Comparison of ENCODE assay signal across 24 cellular contexts in the genomic region with DNA sequence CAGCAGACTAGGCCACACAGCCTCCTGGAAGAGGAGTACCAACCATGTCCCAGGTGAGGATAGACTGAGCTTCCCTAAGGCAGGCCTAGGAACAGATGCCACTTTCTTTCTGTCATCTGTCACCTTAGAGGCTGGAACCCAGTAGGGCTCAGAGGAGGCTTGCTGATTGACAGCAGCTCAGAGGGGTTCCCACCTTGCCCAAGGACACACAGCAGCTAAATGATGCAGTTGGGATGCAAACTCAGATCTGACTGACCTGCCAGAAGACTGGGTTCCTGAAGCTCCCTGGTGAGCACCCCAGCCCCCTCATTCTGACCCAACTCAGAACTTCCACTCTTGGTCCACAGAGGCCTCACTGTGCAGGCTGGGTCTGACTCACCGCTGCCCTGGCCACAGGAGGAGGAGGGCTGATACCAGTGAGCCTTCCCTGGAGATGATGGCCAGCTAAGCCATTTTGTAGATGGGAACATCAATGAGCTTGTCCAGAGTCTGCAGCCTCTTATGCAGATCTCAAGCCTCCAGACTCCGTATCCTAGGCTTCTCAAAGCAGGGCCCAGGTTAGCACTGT. TPM values are rescaled to one million over a fixed set of nuclear protein-coding genes. Genes with fewer than 3 reads are reported as not detected.
DNase-seq lines count a peak whose midpoint lies in the region; ATAC-seq and TF ChIP-seq lines count a peak whose summit lies in the region.
"Had no signal": no experiment of that assay in that cellular context is flagged by ENCODE, and none has a peak within 500 bp of the region (broad histone marks: within the 10 kb centered on the region; RNA-seq: fewer than 3 reads in every experiment).

No MANE protein-coding gene starts in this region.

- TF ChIP-seq POLR2A in sigmoid colon (IDR thresholded peaks at IDR 0.05): no peak

- H3K4me2 ChIP-seq in SK-N-SH: no peak overlapping the region
- H3K4me2 ChIP-seq: KMS-11 had no signal

- H3K36me3 Mint-ChIP-seq in immature natural killer cell: no peaks in the 10 kb centered on the region
- H3K36me3 Mint-ChIP-seq: stimulated activated memory B cell treated with anti-CD40 and anti-IgM and Interleukin-4, amounts not matched to agents 10 μg/mL and 1 μg/mL and 100 μg/mL, for 72 hours had no signal

- peaks cover 79% of the 10 kb centered on the region for H3K79me2 ChIP-seq in SK-N-SH (ENCODE audit: insufficient read depth)

- POLR2A ChIA-PET in SK-N-SH (lab: Yijun Ruan, JAX): no interaction called here

- DNase-seq in SK-N-SH: no peak
- DNase-seq in M059J (ENCODE audit: low read depth): peak; percentile 39
- peak; percentile 39 to 67 for DNase-seq in foreskin fibroblast
- peak; percentile 49 for DNase-seq in sigmoid colon
- no peak for DNase-seq in immature natural killer cell
- no peak for DNase-seq in NCI-H748 (lab: John Stamatoyannopoulos, UW; ENCODE audit: unreplicated experiment)
- no peak for DNase-seq in superior temporal gyrus (ENCODE audit: extremely low spot score)
- DNase-seq: DND-41, hippocampal formation, NCI-H1105 had no signal

- H3K9ac ChIP-seq in SK-N-SH: no peak overlapping the region
- H3K9ac ChIP-seq: KMS-11 had no signal

- H3K4me3 Mint-ChIP-seq in immature natural killer cell: peak overlapping the region in 2 of 5 donors; percentile 55 to 88
- H3K4me3 Mint-ChIP-seq: CD4-positive, alpha-beta T cell; dendritic cell treated with granulocyte-macrophage colony-stimulating factor and Interleukin-4, amounts not matched to agents 40 ng/mL and 50 ng/mL, for 4 days; stimulated activated memory B cell treated with anti-CD40 and anti-IgM and Interleukin-4, amounts not matched to agents 10 μg/mL and 1 μg/mL and 100 μg/mL, for 72 hours had no signal

- no peaks in the 10 kb centered on the region for H3F3A ChIP-seq in SK-N-SH (replicated peaks; ENCODE audit: insufficient read depth)

- H3K27ac ChIP-seq in SK-N-SH (ENCODE audit: low read depth in 2 of 2, low read length in 1 of 2) (peak overlapping the region in 1 of 2 experiments; percentile 85; a peak in 2 of 4 replicates), sigmoid colon (peak overlapping the region in 1 of 4 donors; percentile 2)
- H3K27ac ChIP-seq: 22Rv1, HL-60, KMS-11, pancreas, skin epidermis, upper lobe of right lung had no signal

- H3K27me3 ChIP-seq in SK-N-SH (ENCODE audit: insufficient read depth) (no peaks in the 10 kb centered on the region), sigmoid colon (no peaks in the 10 kb centered on the region)
- H3K27me3 ChIP-seq: pancreas, upper lobe of right lung had no signal

- H3K36me3 ChIP-seq in SK-N-SH (replicated peaks in 1 of 2; ENCODE audit: control insufficient read depth in 1 of 2, insufficient read depth in 2 of 2, low read length in 1 of 2) (peaks cover 0 to 11% of the 10 kb centered on the region in 2 experiments), sigmoid colon (peaks cover 0 to 9% (median 0%) of the 10 kb centered on the region in 4 donors)
- H3K36me3 ChIP-seq: pancreas, upper lobe of right lung had no signal

- H3K4me1 ChIP-seq in SK-N-SH (ENCODE audit: control insufficient read depth in 1 of 2, insufficient read depth in 2 of 2, low read depth in 1 of 2, low read length in 1 of 2) (peaks cover 0 to 30% of the 10 kb centered on the region in 2 experiments; a peak in 1 of 4 replicates), sigmoid colon (peaks cover 2 to 22% (median 14%) of the 10 kb centered on the region in 4 donors)

- CTCF ChIA-PET in SK-N-SH (lab: Yijun Ruan, JAX): interaction anchor here (3.8 to 4.9 kb wide), 2 partner anchors 11 to 33 kb away, joined by 20 to 54 read pairs; no protein-coding TSS in a partner anchor

- H2AFZ ChIP-seq in SK-N-SH (ENCODE audit: low read depth): no peak overlapping the region

- no peaks in the 10 kb centered on the region for H3K9me2 ChIP-seq in SK-N-SH

- H3K9me3 Mint-ChIP-seq in immature natural killer cell: peaks cover 0 to 2% (median 0%) of the 10 kb centered on the region in 6 donors
- H3K9me3 Mint-ChIP-seq: CD4-positive, alpha-beta T cell; dendritic cell treated with granulocyte-macrophage colony-stimulating factor and Interleukin-4, amounts not matched to agents 40 ng/mL and 50 ng/mL, for 4 days had no signal

- TF ChIP-seq CTCF in SK-N-SH (IDR thresholded peaks at IDR 0.05) (no peak), foreskin fibroblast (IDR thresholded peaks at IDR 0.05; ENCODE audit: low read depth, low read length) (no peak), sigmoid colon (IDR thresholded peaks at IDR 0.05) (no peak)

- intact Hi-C loops in sigmoid colon (cut with DNase I): no loop called here

- peak; percentile 42; the same call in 2 of the 3 replicates for ATAC-seq in SK-N-SH treated with all-trans-retinoic acid at 6 μM for 48 hours
- ATAC-seq: left colon; pancreas; stimulated activated memory B cell treated with anti-CD40 and anti-IgM and Interleukin-4, amounts not matched to agents 10 μg/mL and 1 μg/mL and 100 μg/mL, for 72 hours; upper lobe of right lung had no signal

- H3K4me3 ChIP-seq in SK-N-SH (ENCODE audit: low read depth in 2 of 2, low read length in 1 of 2) (no peak overlapping the region), foreskin fibroblast (ENCODE audit: low read depth in 1 of 2, low read length in 2 of 2) (no peak overlapping the region), sigmoid colon (no peak overlapping the region)
- H3K4me3 ChIP-seq: pancreas, skin epidermis, upper lobe of right lung had no signal

- TF ChIP-seq EP300 in SK-N-SH (IDR thresholded peaks at IDR 0.05; ENCODE audit: borderline replicate concordance in 1 of 2, low read depth in 1 of 2, low read length in 1 of 2) (no peak), sigmoid colon (IDR thresholded peaks at IDR 0.05) (no peak)

- WGBS in SK-N-SH (ENCODE audit: low lambda C conversion rate): 100% methylated on average over 1 of the region's 2 CpGs
- 95 to 97% methylated on average over 2 of the region's 2 CpGs for WGBS in sigmoid colon, 2 donors

- H4K20me1 ChIP-seq in SK-N-SH (ENCODE audit: insufficient read depth): 0 out of 2 replicates have a peak, but pooled peaks cover 9% of the 10 kb centered on the region

- TF ChIP-seq RAD21 in SK-N-SH (IDR thresholded peaks at IDR 0.05; ENCODE audit: low read length): no peak

- peak overlapping the region in 3 of 6 donors; percentile 22 to 73 (median 23) for H3K27ac Mint-ChIP-seq in immature natural killer cell
- H3K27ac Mint-ChIP-seq: dendritic cell treated with granulocyte-macrophage colony-stimulating factor and Interleukin-4, amounts not matched to agents 40 ng/mL and 50 ng/mL, for 4 days; stimulated activated memory B cell treated with anti-CD40 and anti-IgM and Interleukin-4, amounts not matched to agents 10 μg/mL and 1 μg/mL and 100 μg/mL, for 72 hours had no signal

- peaks cover 0 to 7% (median 6%) of the 10 kb centered on the region in 3 donors for H3K27me3 Mint-ChIP-seq in immature natural killer cell (ENCODE audit: low read depth in 3 of 3)
- H3K27me3 Mint-ChIP-seq: CD4-positive, alpha-beta T cell; stimulated activated memory B cell treated with anti-CD40 and anti-IgM and Interleukin-4, amounts not matched to agents 10 μg/mL and 1 μg/mL and 100 μg/mL, for 72 hours had no signal

- H3K9me3 ChIP-seq in SK-N-SH (no peaks in the 10 kb centered on the region), sigmoid colon (no peaks in the 10 kb centered on the region)
- H3K9me3 ChIP-seq: pancreas, upper lobe of right lung had no signal

- peaks cover 52 to 75% of the 10 kb centered on the region in 2 donors for H3K4me1 Mint-ChIP-seq in immature natural killer cell
- H3K4me1 Mint-ChIP-seq: stimulated activated memory B cell treated with anti-CD40 and anti-IgM and Interleukin-4, amounts not matched to agents 10 μg/mL and 1 μg/mL and 100 μg/mL, for 72 hours had no signal

TF ChIP-seq in SK-N-SH treated with all-trans-retinoic acid at 6 μM for 48 hours, 23 proteins besides CTCF, POLR2A, EP300 and RAD21 (continues in another document):
- TF ChIP-seq TOX (CRISPR knock-in tag; IDR thresholded peaks at IDR 0.05; ENCODE audit: borderline replicate concordance) (no peak), ZFP30 (CRISPR knock-in tag; IDR thresholded peaks at IDR 0.05) (no peak), CSDC2 (CRISPR knock-in tag; IDR thresholded peaks at IDR 0.05) (no peak), ESRRG (CRISPR knock-in tag; IDR thresholded peaks at IDR 0.05) (no peak)

TF ChIP-seq in SK-N-SH, 30 proteins besides CTCF, POLR2A, EP300 and RAD21 (continues in another document):
- no peak for TF ChIP-seq RCOR1 (IDR thresholded peaks at IDR 0.05; ENCODE audit: low read length)
- TF ChIP-seq POLR2AphosphoS5 (IDR thresholded peaks at IDR 0.05; ENCODE audit: low read depth, low read length): no peak

RNA-seq across cellular contexts. Expression of a gene that starts 14.0 kb away (rescaled TPM):
- polyA plus RNA-seq in SK-N-SH (2012; rRNA removed): 31.6 and 33.1 TPM in 2 replicates
- 10.2 and 17.6 TPM in 2 replicates for polyA plus RNA-seq in SK-N-SH (2012; cell fraction: cytosol; rRNA removed)
- 71.6 and 84.7 TPM in 2 replicates for polyA plus RNA-seq in SK-N-SH (2012; cell fraction: nucleus; rRNA removed)
- 13.1 and 17.2 TPM in 2 replicates for total RNA-seq in M059J (2014; rRNA removed; shearing (Covaris generic))
- total RNA-seq in sigmoid colon: 10 to 100 TPM in 1 of 4 donors, 1 to 10 TPM in 3; 4.1 to 12.5 (median 6.7) TPM
- 100 to 1,000 TPM in 1 of 3 donors, 10 to 100 TPM in 2; 89.5 to 110 (median 90.8) TPM for polyA plus RNA-seq in sigmoid colon
- polyA plus RNA-seq in immature natural killer cell: 10 to 100 TPM in 1 of 3 donors, 1 to 10 TPM in 2; 1.6 to 18.8 (median 6.1) TPM

RNA-seq across cellular contexts. Expression of a gene that starts 21.9 kb away (rescaled TPM):
- polyA plus RNA-seq in SK-N-SH (2012; rRNA removed) (0.20 TPM in 1 of 2 replicates, not detected in the other), sigmoid colon (1 to 10 TPM in 1 of 3 donors, not detected in 2; 4.5 TPM), immature natural killer cell (not detected)
- 0.23 TPM in 1 of 2 replicates, not detected in the other for polyA plus RNA-seq in SK-N-SH (2012; cell fraction: cytosol; rRNA removed)
- 1.5 TPM in 2 replicates for polyA plus RNA-seq in SK-N-SH (2012; cell fraction: nucleus; rRNA removed)
- not detected in 2 replicates for total RNA-seq in M059J (2014; rRNA removed; shearing (Covaris generic))
- 1 to 10 TPM in 1 of 4 donors, not detected in 3; 1.4 TPM for total RNA-seq in sigmoid colon
- total RNA-seq: activated CD8-positive, alpha-beta memory T cell treated with anti-CD3 and anti-CD28 coated beads for 36 hours; CD4-positive, alpha-beta T cell; epithelial cell of proximal tubule; upper lobe of right lung had no signal

RNA-seq across cellular contexts. Expression of a gene that starts 46.5 kb away (rescaled TPM):
- polyA plus RNA-seq in SK-N-SH (2012; rRNA removed): not detected in 2 replicates
- polyA plus RNA-seq in SK-N-SH (2012; cell fraction: cytosol; rRNA removed): not detected in 2 replicates
- 0.04 TPM in 1 of 2 replicates, not detected in the other for polyA plus RNA-seq in SK-N-SH (2012; cell fraction: nucleus; rRNA removed)
- not detected in 2 replicates for total RNA-seq in M059J (2014; rRNA removed; shearing (Covaris generic))
- not detected for total RNA-seq in sigmoid colon
- 10 to 100 TPM; 14.4 to 29.7 (median 19.0) TPM for polyA plus RNA-seq in sigmoid colon
- not detected for polyA plus RNA-seq in immature natural killer cell
- total RNA-seq: activated CD8-positive, alpha-beta memory T cell treated with anti-CD3 and anti-CD28 coated beads for 36 hours; CD4-positive, alpha-beta T cell; epithelial cell of proximal tubule; mucosa of gallbladder; upper lobe of right lung had no signal
- polyA plus RNA-seq: pancreas had no signal

RNA-seq across cellular contexts. Expression of a gene that starts 47.3 kb away (rescaled TPM):
- polyA plus RNA-seq in SK-N-SH (2012; rRNA removed): 0.08 and 0.11 TPM in 2 replicates
- 0.03 and 0.04 TPM in 2 replicates for polyA plus RNA-seq in SK-N-SH (2012; cell fraction: cytosol; rRNA removed)
- polyA plus RNA-seq in SK-N-SH (2012; cell fraction: nucleus; rRNA removed): 0.74 and 0.85 TPM in 2 replicates
- not detected in 2 replicates for total RNA-seq in M059J (2014; rRNA removed; shearing (Covaris generic))
- 10 to 100 TPM in 2 of 4 donors, 1 to 10 TPM in 2; 7.7 to 12.8 (median 9.7) TPM for total RNA-seq in sigmoid colon
- 1 to 10 TPM; 1.8 to 3.6 (median 2.1) TPM for polyA plus RNA-seq in sigmoid colon
- under 1 TPM in 2 of 3 donors, not detected in 1; 0.21 to 0.45 TPM for polyA plus RNA-seq in immature natural killer cell

Comparison
In these comparisons a context has a peak if more than half of its experiments do, and no peak if none do; other contexts are left out.
1. DNase-seq: peak in M059J (single experiment), foreskin fibroblast (2 of 2) and sigmoid colon (single experiment); none in SK-N-SH (single experiment), immature natural killer cell (0 of 3), NCI-H748 (single experiment) and superior temporal gyrus (single experiment).
2. RNA of a gene that starts 46.5 kb away (polyA plus RNA-seq): 14.4 to 29.7 TPM in sigmoid colon; 0.04 TPM in SK-N-SH and not detected in immature natural killer cell; every median in the first group is over 10 times any median in the second.